ENCODE assay signal across 18 cellular contexts in the genomic region with DNA sequence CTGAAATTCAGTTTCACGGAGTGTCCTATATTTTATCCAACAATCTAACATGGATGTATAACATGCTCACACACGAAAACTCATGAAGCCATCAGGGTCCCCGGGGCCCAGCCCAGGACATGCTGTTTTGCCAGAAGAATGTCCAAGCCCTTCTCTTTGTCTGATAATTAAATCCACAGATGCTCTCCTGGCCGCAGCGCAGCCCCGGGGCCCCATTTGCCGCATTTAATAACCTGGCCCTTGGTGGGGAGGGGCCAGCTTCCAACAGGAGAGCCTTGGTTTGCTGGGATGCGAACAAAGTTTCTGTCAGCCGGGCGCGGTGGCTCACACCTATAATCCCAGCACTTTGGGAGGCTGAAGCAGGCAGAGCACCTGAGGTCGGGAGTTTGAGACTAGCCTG. TPM values are rescaled to one million over a fixed set of nuclear protein-coding genes. Genes with fewer than 3 reads are reported as not detected.
DNase-seq lines count a peak whose midpoint lies in the region; ATAC-seq, FAIRE-seq and TF ChIP-seq lines count a peak whose summit lies in the region.
"Had no signal": no experiment of that assay in that cellular context is flagged by ENCODE, and none has a peak within 500 bp of the region (broad histone marks: within the 10 kb centered on the region; RNA-seq: fewer than 3 reads in every experiment).

No MANE protein-coding gene starts in this region.

- H3K27me3 ChIP-seq in heart left ventricle: no peaks in the 10 kb centered on the region
- no peaks in the 10 kb centered on the region for H3K27me3 ChIP-seq in upper lobe of right lung
- H3K27me3 ChIP-seq: MG63 had no signal

- intact Hi-C loops in heart left ventricle (cut with DNase I): no loop called here
- intact Hi-C loops in posterior vena cava (cut with DNase I): no loop called here
- intact Hi-C loops in upper lobe of right lung (cut with DNase I): no loop called here

- H3K27ac ChIP-seq in heart left ventricle (peak overlapping the region in 7 of 12 donors; percentile 12 to 65 (median 41)), upper lobe of right lung (no peak overlapping the region)
- H3K27ac ChIP-seq: RWPE1 had no signal

- no peaks in the 10 kb centered on the region for H3K36me3 ChIP-seq in heart left ventricle
- no peaks in the 10 kb centered on the region for H3K36me3 ChIP-seq in upper lobe of right lung
- H3K36me3 ChIP-seq: HAP-1, MG63 had no signal

- H3K27ac Mint-ChIP-seq in effector memory CD8-positive, alpha-beta T cell: no peak overlapping the region
- H3K27ac Mint-ChIP-seq: CD4-positive, CD25-positive, alpha-beta regulatory T cell had no signal

- DNase-seq in NCI-H82 treated with DMSO at 0.1 percent for 48 hours (lab: John Stamatoyannopoulos, UW; ENCODE audit: unreplicated experiment) (peak; percentile 37), heart left ventricle (peak in 3 of 5 donors; percentile 45 to 80 (median 78)), posterior vena cava (ENCODE audit: low spot score) (peak; percentile 70), upper lobe of right lung (peak; percentile 34), GM12891 (ENCODE audit: insufficient read length, low spot score) (no peak)
- no peak for DNase-seq in effector memory CD8-positive, alpha-beta T cell
- DNase-seq: CD4-positive, CD25-positive, alpha-beta regulatory T cell; MG63; NCI-H1092; NCI-H146; NCI-H2081 treated with DMSO at 0.1 percent for 48 hours; NCI-H526 treated with DMSO at 0.1 percent for 48 hours; PC-3 had no signal

- H3K27me3 Mint-ChIP-seq in effector memory CD8-positive, alpha-beta T cell: peaks cover 0 to 6% of the 10 kb centered on the region in 2 donors
- H3K27me3 Mint-ChIP-seq: CD4-positive, CD25-positive, alpha-beta regulatory T cell had no signal

- TF ChIP-seq CTCF in heart left ventricle (IDR thresholded peaks at IDR 0.05): no peak
- TF ChIP-seq CTCF in upper lobe of right lung (IDR thresholded peaks at IDR 0.05): no peak

- H3K4me3 ChIP-seq in heart left ventricle: no peak overlapping the region
- no peak overlapping the region for H3K4me3 ChIP-seq in upper lobe of right lung
- H3K4me3 ChIP-seq: HAP-1, MG63 had no signal

- H3K36me3 Mint-ChIP-seq in effector memory CD8-positive, alpha-beta T cell (ENCODE audit: insufficient read depth): peaks cover 6% of the 10 kb centered on the region
- H3K36me3 Mint-ChIP-seq: CD4-positive, CD25-positive, alpha-beta regulatory T cell had no signal

- no peaks in the 10 kb centered on the region for H3K4me1 Mint-ChIP-seq in effector memory CD8-positive, alpha-beta T cell (ENCODE audit: low read depth in 2 of 2)
- H3K4me1 Mint-ChIP-seq: CD4-positive, CD25-positive, alpha-beta regulatory T cell had no signal

- FAIRE-seq in GM12891 (lab: Jason Lieb, UNC): no peak

- H3K9me3 ChIP-seq in heart left ventricle: no peaks in the 10 kb centered on the region
- H3K9me3 ChIP-seq in upper lobe of right lung: no peaks in the 10 kb centered on the region
- H3K9me3 ChIP-seq: Caco-2, HAP-1, MG63 had no signal

- ATAC-seq in heart left ventricle: peak in 2 of 4 donors; percentile 47 to 48
- ATAC-seq in upper lobe of right lung: no peak
- no peak for ATAC-seq in GM18520 (IDR thresholded peaks at IDR 0.05; ENCODE audit: unreplicated experiment)
- no peak for ATAC-seq in effector memory CD8-positive, alpha-beta T cell (replicated peaks)
- ATAC-seq: PC-3 had no signal

- H3K9me3 Mint-ChIP-seq in effector memory CD8-positive, alpha-beta T cell: no peaks in the 10 kb centered on the region
- H3K9me3 Mint-ChIP-seq: CD4-positive, CD25-positive, alpha-beta regulatory T cell had no signal

- peaks cover 0 to 24% (median 12%) of the 10 kb centered on the region in 12 donors for H3K4me1 ChIP-seq in heart left ventricle
- H3K4me1 ChIP-seq in upper lobe of right lung: no peaks in the 10 kb centered on the region
- H3K4me1 ChIP-seq: HAP-1 had no signal

- no peak for TF ChIP-seq POLR2A in heart left ventricle (IDR thresholded peaks at IDR 0.05)
- TF ChIP-seq POLR2A in GM12891 (IDR thresholded peaks at IDR 0.05; ENCODE audit: low read depth, low read length): no peak

- WGBS in heart left ventricle, 4 donors: 36 to 59% (median 45%) methylated on average over 7 to 12 of the region's 12 CpGs

- no peak overlapping the region for H3K4me3 Mint-ChIP-seq in effector memory CD8-positive, alpha-beta T cell
- H3K4me3 Mint-ChIP-seq: CD4-positive, CD25-positive, alpha-beta regulatory T cell had no signal

TF ChIP-seq in GM12891, 5 proteins besides CTCF, POLR2A, EP300 and RAD21:
- TF ChIP-seq POU2F2 (IDR thresholded peaks at IDR 0.05; ENCODE audit: low read depth, low read length) (no peak), TAF1 (IDR thresholded peaks at IDR 0.05; ENCODE audit: low read depth, low read length) (no peak), PAX5 (IDR thresholded peaks at IDR 0.05; ENCODE audit: insufficient read depth, low read length, severe bottlenecking) (no peak), SPI1 (IDR thresholded peaks at IDR 0.05; ENCODE audit: low read depth, low read length) (no peak), POLR2AphosphoS5 (IDR thresholded peaks at IDR 0.05; ENCODE audit: low read depth, low read length) (no peak)

RNA-seq across cellular contexts. Expression of gene PLPP7, which starts 30.0 kb away (rescaled TPM):
- total RNA-seq in heart left ventricle (100 to 1,000 TPM in 6 of 9 donors, 10 to 100 TPM in 3; 78.8 to 293 (median 109) TPM), posterior vena cava (1 to 10 TPM; 8.9 to 9.8 TPM), upper lobe of right lung (1.5 TPM)
- 100 to 1,000 TPM in 1 of 2 donors, 10 to 100 TPM in 1; 56.1 to 166 TPM for polyA plus RNA-seq in heart left ventricle
- polyA plus RNA-seq in GM12891 (2012; ENCODE audit: low read depth, missing spikeins): 0.19 TPM
- total RNA-seq: CD4-positive, CD25-positive, alpha-beta regulatory T cell; HT-29; PC-3 had no signal
- polyA plus RNA-seq: CD4-positive, CD25-positive, alpha-beta regulatory T cell had no signal

RNA-seq across cellular contexts. Expression of gene FAM78A, which starts 43.2 kb away (rescaled TPM):
- total RNA-seq in heart left ventricle (10 to 100 TPM; 24.8 to 36.0 (median 33.4) TPM), posterior vena cava (1 to 10 TPM; 3.0 to 4.1 TPM), upper lobe of right lung (14.8 TPM)
- polyA plus RNA-seq in heart left ventricle: 10 to 100 TPM; 13.6 to 37.9 TPM
- polyA plus RNA-seq in GM12891 (2012; ENCODE audit: low read depth, missing spikeins): 11.3 TPM

Comparison
In these comparisons a context has a peak if more than half of its experiments do, and no peak if none do; other contexts are left out.
1. DNase-seq: peak in NCI-H82 treated with DMSO at 0.1 percent for 48 hours (single experiment), heart left ventricle (3 of 5), posterior vena cava (single experiment) and upper lobe of right lung (single experiment); none in GM12891 (single experiment) and effector memory CD8-positive, alpha-beta T cell (0 of 3).
2. RNA of gene PLPP7, which starts 30.0 kb away (total RNA-seq): 78.8 to 293 TPM in heart left ventricle; 8.9 to 9.8 TPM in posterior vena cava and 1.5 TPM in upper lobe of right lung (single experiment); every median in the first group is over 4 times any median in the second.